ENCODE assay signal across 9 cellular contexts in the genomic region with DNA sequence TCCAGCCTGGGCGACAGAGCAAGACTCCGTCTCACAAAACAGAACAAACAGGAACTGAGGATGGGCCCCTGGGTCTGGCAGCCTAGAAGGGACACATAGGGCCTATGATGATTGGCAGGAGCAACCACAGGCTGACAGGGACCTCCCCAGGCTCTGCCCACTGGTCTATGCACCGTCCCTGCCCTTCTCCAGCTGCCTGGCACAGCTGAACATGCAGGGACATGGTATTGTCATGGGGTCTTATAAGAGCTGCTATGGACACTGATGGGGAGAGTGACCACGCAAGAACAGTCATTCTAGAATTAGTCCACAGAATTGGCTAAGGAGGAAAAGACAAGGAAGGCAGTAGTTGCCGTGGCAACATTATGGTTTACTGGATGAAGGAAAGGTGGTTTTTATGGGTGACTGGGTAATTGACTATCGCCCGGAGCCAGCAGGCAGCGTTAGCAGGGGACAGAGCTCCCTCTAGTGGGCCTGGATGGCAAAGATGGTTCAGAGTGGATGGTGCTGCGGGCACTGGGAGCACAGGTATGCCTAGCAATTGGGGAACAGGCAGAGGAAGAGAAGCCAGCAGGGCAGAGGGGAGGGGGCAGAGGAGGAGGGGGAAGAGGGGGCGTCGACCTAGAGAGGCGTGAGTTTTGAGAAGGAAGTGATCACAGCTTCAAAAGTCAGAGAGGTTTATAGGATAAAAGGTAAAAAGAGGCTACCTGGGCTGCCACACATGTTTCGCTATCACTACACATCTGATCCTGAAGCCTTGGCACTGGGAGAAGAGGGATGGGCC. TPM values are rescaled to one million over a fixed set of nuclear protein-coding genes. Genes with fewer than 3 reads are reported as not detected.
DNase-seq lines count a peak whose midpoint lies in the region; ATAC-seq and TF ChIP-seq lines count a peak whose summit lies in the region.
"Had no signal": no experiment of that assay in that cellular context is flagged by ENCODE, and none has a peak within 500 bp of the region (broad histone marks: within the 10 kb centered on the region; RNA-seq: fewer than 3 reads in every experiment).

No MANE protein-coding gene starts in this region.

- H3K27me3 ChIP-seq in WERI-Rb-1 (ENCODE audit: insufficient read depth, low read depth, severe bottlenecking) = peaks cover 82% of the 10 kb centered on the region
- H3K27me3 ChIP-seq in breast epithelium = no peaks in the 10 kb centered on the region

- H3K36me3 ChIP-seq in WERI-Rb-1 (no peaks in the 10 kb centered on the region), breast epithelium (no peaks in the 10 kb centered on the region)

- DNase-seq in activated gamma-delta T cell treated with Interleukin-2 at 50 U/mL for 16 hours (peak; percentile 81), activated gamma-delta T cell (lab: John Stamatoyannopoulos, UW) (no peak), NCI-H226 (peak; percentile 72), WERI-Rb-1 (peak; percentile 72), breast epithelium (ENCODE audit: low spot score in 2 of 2) (peak; percentile 61 to 79), kidney tubule cell (ENCODE audit: low spot score) (peak; percentile 91)
- peak; percentile 88 for DNase-seq in stimulated activated CD4-positive, alpha-beta T cell treated with anti-CD3 and anti-CD28 coated beads, Interleukin-4, amount 100 ng/mL, for 24 hours

- H3K9me3 ChIP-seq in WERI-Rb-1 (ENCODE audit: severe bottlenecking) = no peaks in the 10 kb centered on the region
- no peaks in the 10 kb centered on the region for H3K9me3 ChIP-seq in breast epithelium

- peak; percentile 94 for TF ChIP-seq CTCF in WERI-Rb-1 (IDR thresholded peaks at IDR 0.05; ENCODE audit: low read depth, low read length)
- TF ChIP-seq CTCF in breast epithelium (IDR thresholded peaks at IDR 0.05) = peak; percentile 27 to 71 (median 58)

- intact Hi-C loops in breast epithelium (cut with DNase I; ENCODE audit: low total_unique reads) = no loop called here

- no peak for TF ChIP-seq POLR2A in breast epithelium (IDR thresholded peaks at IDR 0.05)

- H3K4me3 ChIP-seq in WERI-Rb-1 (ENCODE audit: low read depth, low read length) = no peak overlapping the region
- H3K4me3 ChIP-seq in breast epithelium = no peak overlapping the region
- H3K4me3 ChIP-seq: skin epidermis had no signal

- H3K4me1 ChIP-seq in breast epithelium = no peaks in the 10 kb centered on the region

- H3K27ac ChIP-seq in WERI-Rb-1 = no peak overlapping the region
- no peak overlapping the region for H3K27ac ChIP-seq in breast epithelium
- H3K27ac ChIP-seq: skin epidermis had no signal

- peak; percentile 92 for ATAC-seq in HG03108 (IDR thresholded peaks at IDR 0.05; ENCODE audit: unreplicated experiment)

RNA-seq across cellular contexts. Expression of gene TRIM56, which starts 7.8 kb away (rescaled TPM):
- 10 to 100 TPM; 14.1 to 21.6 (median 19.9) TPM for total RNA-seq in breast epithelium

RNA-seq across cellular contexts. Expression of gene SERPINE1, which starts 49.4 kb away (rescaled TPM):
- total RNA-seq in breast epithelium = 10 to 100 TPM in 1 of 3 donors, 1 to 10 TPM in 2; 6.2 to 24.3 (median 7.4) TPM

RNA-seq across cellular contexts. Expression of gene MUC17, which starts 57.6 kb away (rescaled TPM):
- under 1 TPM in 1 of 3 donors, not detected in 2; under 0.01 TPM for total RNA-seq in breast epithelium
